In the genomic region with DNA sequence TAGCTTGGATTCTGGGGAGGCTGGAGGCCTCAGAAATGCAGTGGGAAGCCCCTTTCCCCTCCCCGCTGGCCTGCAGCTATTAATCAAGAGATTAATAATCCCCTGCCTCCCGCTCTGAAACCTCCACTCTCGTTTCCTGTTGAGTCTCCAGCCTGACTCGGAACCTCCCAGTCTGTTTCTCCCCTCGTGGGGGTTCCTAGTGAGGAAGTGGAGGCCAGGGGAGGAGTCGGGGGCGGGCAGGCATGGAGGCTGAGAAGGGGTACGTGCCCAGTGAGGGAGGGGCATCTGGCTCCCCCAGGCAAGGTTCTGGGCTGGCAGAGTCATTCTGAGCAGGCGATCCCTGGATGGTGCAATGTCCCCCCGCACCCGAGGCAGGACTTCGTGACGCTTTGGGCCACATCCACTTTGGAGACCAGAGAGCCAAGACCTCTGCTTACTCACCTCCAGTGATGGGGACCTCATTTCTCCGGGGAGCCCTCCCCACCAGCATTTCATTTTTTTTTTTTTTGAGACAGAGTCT, we compare ENCODE assay signal across 18 cellular contexts.
DNase-seq lines count a peak whose midpoint lies in the region; TF ChIP-seq lines count a peak whose summit lies in the region.
"Had no signal": no experiment of that assay in that cellular context is flagged by ENCODE, and none has a peak within 500 bp of the region (broad histone marks: within the 10 kb centered on the region; RNA-seq: fewer than 3 reads in every experiment).

No MANE protein-coding gene starts in this region.

- H3K36me3 Mint-ChIP-seq in nephron progenitor cell (ENCODE audit: low read depth) = peaks cover 15% of the 10 kb centered on the region

- H4K20me1 ChIP-seq in BLaER1 (no peaks in the 10 kb centered on the region), hepatocyte (ENCODE audit: insufficient read depth, poor library complexity, severe bottlenecking) (no peaks in the 10 kb centered on the region)

- H3K27ac Mint-ChIP-seq in nephron progenitor cell = peak overlapping the region; percentile 83

- no peak overlapping the region for H2AFZ ChIP-seq in hepatocyte

- TF ChIP-seq CTCF in hepatocyte (IDR thresholded peaks at IDR 0.05; ENCODE audit: poor library complexity) = no peak
- no peak for TF ChIP-seq CTCF in nephron progenitor cell (IDR thresholded peaks at IDR 0.05)
- TF ChIP-seq CTCF in Peyer's patch (IDR thresholded peaks at IDR 0.05) = no peak

- peaks cover 7% of the 10 kb centered on the region for H3K27me3 Mint-ChIP-seq in nephron progenitor cell (ENCODE audit: low read depth, poor library complexity)

- no peaks in the 10 kb centered on the region for H3K9me2 ChIP-seq in hepatocyte (replicated peaks; ENCODE audit: insufficient read depth)
- H3K9me2 ChIP-seq: SK-N-SH had no signal

- no peak overlapping the region for H3K4me3 Mint-ChIP-seq in nephron progenitor cell

- peaks cover 37% of the 10 kb centered on the region for H3K4me1 Mint-ChIP-seq in nephron progenitor cell

- no peak overlapping the region for H3K27ac ChIP-seq in BLaER1
- peak overlapping the region; percentile 60 for H3K27ac ChIP-seq in hepatocyte
- H3K27ac ChIP-seq in Peyer's patch = no peak overlapping the region

- H3K79me2 ChIP-seq in hepatocyte = no peaks in the 10 kb centered on the region

- H3K4me2 ChIP-seq in BLaER1 (peak overlapping the region; percentile 36), hepatocyte (peak overlapping the region; percentile 62)
- H3K4me2 ChIP-seq: SK-N-SH had no signal

- WGBS in hepatocyte (ENCODE audit: low lambda C conversion rate, missing lambda C conversion rate) = 57% methylated on average over 14 of the region's 14 CpGs

- TF ChIP-seq POLR2A in Peyer's patch (IDR thresholded peaks at IDR 0.05) = no peak

- H3K4me1 ChIP-seq in BLaER1 (peaks cover 23% of the 10 kb centered on the region), hepatocyte (ENCODE audit: insufficient read depth) (peaks cover 7% of the 10 kb centered on the region), Peyer's patch (no peaks in the 10 kb centered on the region)

- no peak overlapping the region for H3K9ac ChIP-seq in BLaER1
- H3K9ac ChIP-seq: SK-N-SH had no signal

- no peaks in the 10 kb centered on the region for H3K9me3 Mint-ChIP-seq in nephron progenitor cell
- H3K9me3 Mint-ChIP-seq: H9 had no signal

- H3K27me3 ChIP-seq in BLaER1 = no peaks in the 10 kb centered on the region
- no peaks in the 10 kb centered on the region for H3K27me3 ChIP-seq in hepatocyte
- no peaks in the 10 kb centered on the region for H3K27me3 ChIP-seq in Peyer's patch

- H3K9me3 ChIP-seq in BLaER1 (no peaks in the 10 kb centered on the region), hepatocyte (ENCODE audit: low read depth) (no peaks in the 10 kb centered on the region), Peyer's patch (no peaks in the 10 kb centered on the region)
- H3K9me3 ChIP-seq: SK-N-SH had no signal

- no peaks in the 10 kb centered on the region for H3K36me3 ChIP-seq in BLaER1
- no peaks in the 10 kb centered on the region for H3K36me3 ChIP-seq in hepatocyte (replicated peaks; ENCODE audit: insufficient read depth, low read depth)
- H3K36me3 ChIP-seq in Peyer's patch = no peaks in the 10 kb centered on the region

- DNase-seq in NCI-H82 (lab: John Stamatoyannopoulos, UW) (peak; percentile 61), hepatocyte (ENCODE audit: low spot score) (no peak), nephron progenitor cell (no peak), NCI-H774 (lab: John Stamatoyannopoulos, UW) (no peak), Peyer's patch (no peak), hippocampal formation (lab: John Stamatoyannopoulos, UW) (no peak)
- DNase-seq in activated naive CD4-positive, alpha-beta T cell (lab: John Stamatoyannopoulos, UW) = no peak
- DNase-seq: IMR-90, NCI-H1048, NCI-H1436 treated with DMSO at 0.1 percent for 48 hours, NCI-H2029 treated with DMSO at 0.1 percent for 48 hours, NCI-H2171, NCI-H446 treated with DMSO at 0.1 percent for 48 hours, NCI-H69, SHP77 had no signal

- H3K4me3 ChIP-seq in BLaER1 (no peak overlapping the region), hepatocyte (no peak overlapping the region), Peyer's patch (no peak overlapping the region)
